2 cellular contexts compared by ENCODE assay signal in the genomic region with DNA sequence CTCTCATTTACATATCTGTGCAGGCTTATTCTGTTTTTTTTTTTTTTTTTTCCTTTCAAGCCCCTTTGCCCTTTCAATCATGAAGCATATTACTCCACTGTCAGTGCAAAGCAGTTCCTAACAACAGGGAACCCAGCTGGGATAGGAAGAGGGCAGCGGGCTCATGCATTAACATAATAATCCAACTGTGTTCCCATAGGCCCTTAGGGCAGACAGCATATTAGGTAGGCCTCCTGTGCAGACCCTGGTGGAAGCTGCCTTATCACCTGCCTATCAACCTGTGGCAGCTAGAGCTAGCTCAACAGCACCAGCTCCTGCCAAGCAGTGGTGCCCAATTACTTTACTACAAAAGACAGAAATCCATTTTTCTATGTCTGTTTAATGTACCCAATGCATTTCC.
TF ChIP-seq lines count a peak whose summit lies in the region.

No MANE protein-coding gene starts in this region.

TF ChIP-seq in SK-N-SH, 30 proteins besides CTCF, POLR2A, EP300 and RAD21 (continued from another document):
- TF ChIP-seq PBX3 (IDR thresholded peaks at IDR 0.05) = no peak
- TF ChIP-seq, protein P1, sequence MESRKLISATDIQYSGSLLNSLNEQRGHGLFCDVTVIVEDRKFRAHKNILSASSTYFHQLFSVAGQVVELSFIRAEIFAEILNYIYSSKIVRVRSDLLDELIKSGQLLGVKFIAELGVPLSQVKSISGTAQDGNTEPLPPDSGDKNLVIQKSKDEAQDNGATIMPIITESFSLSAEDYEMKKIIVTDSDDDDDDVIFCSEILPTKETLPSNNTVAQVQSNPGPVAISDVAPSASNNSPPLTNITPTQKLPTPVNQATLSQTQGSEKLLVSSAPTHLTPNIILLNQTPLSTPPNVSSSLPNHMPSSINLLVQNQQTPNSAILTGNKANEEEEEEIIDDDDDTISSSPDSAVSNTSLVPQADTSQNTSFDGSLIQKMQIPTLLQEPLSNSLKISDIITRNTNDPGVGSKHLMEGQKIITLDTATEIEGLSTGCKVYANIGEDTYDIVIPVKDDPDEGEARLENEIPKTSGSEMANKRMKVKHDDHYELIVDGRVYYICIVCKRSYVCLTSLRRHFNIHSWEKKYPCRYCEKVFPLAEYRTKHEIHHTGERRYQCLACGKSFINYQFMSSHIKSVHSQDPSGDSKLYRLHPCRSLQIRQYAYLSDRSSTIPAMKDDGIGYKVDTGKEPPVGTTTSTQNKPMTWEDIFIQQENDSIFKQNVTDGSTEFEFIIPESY (IDR thresholded peaks at IDR 0.05; ENCODE audit: borderline replicate concordance, low read depth) = no peak
- no peak for TF ChIP-seq MXI1 (IDR thresholded peaks at IDR 0.05; ENCODE audit: low read depth, low read length)

TF ChIP-seq in SK-N-SH treated with all-trans-retinoic acid at 6 μM for 48 hours, 23 proteins besides CTCF, POLR2A, EP300 and RAD21 (continued from another document):
- TF ChIP-seq ZC3H10 (CRISPR knock-in tag; IDR thresholded peaks at IDR 0.05) (no peak), OSR1 (CRISPR knock-in tag; IDR thresholded peaks at IDR 0.05) (no peak), ZNF8 (CRISPR knock-in tag; IDR thresholded peaks at IDR 0.05) (no peak)
- TF ChIP-seq, protein P2, sequence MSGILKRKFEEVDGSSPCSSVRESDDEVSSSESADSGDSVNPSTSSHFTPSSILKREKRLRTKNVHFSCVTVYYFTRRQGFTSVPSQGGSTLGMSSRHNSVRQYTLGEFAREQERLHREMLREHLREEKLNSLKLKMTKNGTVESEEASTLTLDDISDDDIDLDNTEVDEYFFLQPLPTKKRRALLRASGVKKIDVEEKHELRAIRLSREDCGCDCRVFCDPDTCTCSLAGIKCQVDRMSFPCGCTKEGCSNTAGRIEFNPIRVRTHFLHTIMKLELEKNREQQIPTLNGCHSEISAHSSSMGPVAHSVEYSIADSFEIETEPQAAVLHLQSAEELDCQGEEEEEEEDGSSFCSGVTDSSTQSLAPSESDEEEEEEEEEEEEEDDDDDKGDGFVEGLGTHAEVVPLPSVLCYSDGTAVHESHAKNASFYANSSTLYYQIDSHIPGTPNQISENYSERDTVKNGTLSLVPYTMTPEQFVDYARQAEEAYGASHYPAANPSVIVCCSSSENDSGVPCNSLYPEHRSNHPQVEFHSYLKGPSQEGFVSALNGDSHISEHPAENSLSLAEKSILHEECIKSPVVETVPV (CRISPR knock-in tag; IDR thresholded peaks at IDR 0.05) = no peak
TF ChIP-seq in SK-N-SH treated with all-trans-retinoic acid at 6 μM for 48 hours: peak in this region for 0.
